ENCODE assay signal across 18 cellular contexts in the genomic region with DNA sequence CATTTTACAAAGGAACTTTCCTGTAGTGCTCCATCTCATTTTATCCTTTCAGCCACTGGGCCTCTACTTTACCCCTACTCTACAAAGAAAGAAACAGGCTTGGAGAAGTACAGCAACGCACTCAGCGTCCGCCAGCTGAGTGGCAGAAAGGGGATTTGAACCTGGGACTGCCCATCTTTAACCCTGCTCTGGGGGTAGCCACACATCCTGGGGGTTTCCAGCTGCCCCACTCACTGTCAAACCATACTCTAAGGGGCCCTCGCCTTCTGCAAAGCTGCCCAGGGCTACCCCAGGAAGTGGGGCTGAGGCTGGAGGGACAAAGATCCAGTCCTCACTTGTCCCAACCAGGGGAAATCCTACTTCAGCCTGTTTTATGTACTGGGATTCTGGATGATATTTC. TPM values are rescaled to one million over a fixed set of nuclear protein-coding genes. Genes with fewer than 3 reads are reported as not detected.
DNase-seq lines count a peak whose midpoint lies in the region; ATAC-seq and TF ChIP-seq lines count a peak whose summit lies in the region.
"Had no signal": no experiment of that assay in that cellular context is flagged by ENCODE, and none has a peak within 500 bp of the region (broad histone marks: within the 10 kb centered on the region; RNA-seq: fewer than 3 reads in every experiment).

No MANE protein-coding gene starts in this region.

- WGBS in gastroesophageal sphincter (ENCODE audit: low coverage in 1 of 2), 2 donors = 100% methylated on average over 1 of the region's 4 CpGs; no CpG with 5 or more reads in 1 of the 2 donors

- H3K36me3 ChIP-seq in gastroesophageal sphincter (peaks cover 0 to 21% of the 10 kb centered on the region in 2 donors), rectal smooth muscle tissue (ENCODE audit: control insufficient read depth, insufficient read depth, low read length) (peaks cover 6% of the 10 kb centered on the region)

- H3K27me3 ChIP-seq in gastroesophageal sphincter (no peaks in the 10 kb centered on the region), rectal smooth muscle tissue (ENCODE audit: control insufficient read depth, insufficient read depth, low read length) (no peaks in the 10 kb centered on the region)
- H3K27me3 ChIP-seq: adrenal gland, gastrocnemius medialis had no signal

- peak; percentile 39 for DNase-seq in GM10266 (ENCODE audit: extremely low spot score)
- no peak for DNase-seq in sciatic nerve (ENCODE audit: low spot score)
- DNase-seq in SHP77 (lab: John Stamatoyannopoulos, UW) = no peak
- no peak for DNase-seq in iPS-NIHi7 (ENCODE audit: extremely low spot score)
- DNase-seq: activated CD4-positive, alpha-beta T cell treated with anti-CD3 and anti-CD28 coated beads, Interleukin-2, amount 50 U/mL, for 48 hours; adrenal gland; CD4-positive, alpha-beta T cell; erythroblast; GF-D8; NCI-H1092; SK-N-SH had no signal

- H3K27ac ChIP-seq in gastroesophageal sphincter (peak overlapping the region; percentile 87 to 99 (median 96)), rectal smooth muscle tissue (ENCODE audit: low read depth, low read length) (peak overlapping the region; percentile 95)
- H3K27ac ChIP-seq: KMS-11 had no signal

- TF ChIP-seq POLR2A in gastroesophageal sphincter (IDR thresholded peaks at IDR 0.05) = no peak

- H3K4me1 ChIP-seq in gastroesophageal sphincter (peaks cover 8 to 100% (median 35%) of the 10 kb centered on the region in 3 donors), rectal smooth muscle tissue (ENCODE audit: control insufficient read depth, insufficient read depth, low read length) (peaks cover 48% of the 10 kb centered on the region)

- peak; percentile 31 for ATAC-seq in HG02870 (IDR thresholded peaks at IDR 0.05; ENCODE audit: unreplicated experiment)
- no peak for ATAC-seq in gastroesophageal sphincter
- ATAC-seq in sciatic nerve = no peak
- no peak for ATAC-seq in HG02852 (IDR thresholded peaks at IDR 0.05; ENCODE audit: unreplicated experiment)

- intact Hi-C loops in sciatic nerve (cut with DNase I) = no loop called here

- H3K9me3 ChIP-seq in gastroesophageal sphincter = no peaks in the 10 kb centered on the region
- H3K9me3 ChIP-seq: adrenal gland, gastrocnemius medialis, SK-N-SH had no signal

- TF ChIP-seq CTCF in GM10266 (IDR thresholded peaks at IDR 0.05; ENCODE audit: control insufficient read depth, insufficient read depth, low read depth, missing control alignments) (no peak), gastroesophageal sphincter (IDR thresholded peaks at IDR 0.05) (no peak)

- no peak overlapping the region for H3K4me3 ChIP-seq in gastroesophageal sphincter
- H3K4me3 ChIP-seq in rectal smooth muscle tissue (ENCODE audit: low read length) = no peak overlapping the region
- H3K4me3 ChIP-seq: adrenal gland, gastrocnemius medialis had no signal

- no peak for TF ChIP-seq EP300 in gastroesophageal sphincter (IDR thresholded peaks at IDR 0.05)

- no peak overlapping the region for H3K9ac ChIP-seq in rectal smooth muscle tissue (ENCODE audit: low read length)
- H3K9ac ChIP-seq: KMS-11, SK-N-SH had no signal

RNA-seq across cellular contexts. Expression of a gene that starts 17.9 kb away (rescaled TPM):
- total RNA-seq in gastroesophageal sphincter (10 to 100 TPM; 42.8 to 89.1 (median 61.4) TPM), sciatic nerve (23.2 TPM)

RNA-seq across cellular contexts. Expression of a gene that starts 33.9 kb away (rescaled TPM):
- total RNA-seq in gastroesophageal sphincter (10 to 100 TPM in 3 of 4 donors, 1 to 10 TPM in 1; 1.2 to 19.9 (median 15.3) TPM), sciatic nerve (7.6 TPM)
- total RNA-seq: HT-29 had no signal
